Comparison of ENCODE assay signal across 15 cellular contexts in genomic region chr15:60442763-60443162, GRCh38. TPM values are rescaled to one million over a fixed set of nuclear protein-coding genes. Genes with fewer than 3 reads are reported as not detected.
DNase-seq lines count a peak whose midpoint lies in the region; ATAC-seq and TF ChIP-seq lines count a peak whose summit lies in the region.
"Had no signal": no experiment of that assay in that cellular context is flagged by ENCODE, and none has a peak within 500 bp of the region (broad histone marks: within the 10 kb centered on the region; RNA-seq: fewer than 3 reads in every experiment).

No MANE protein-coding gene starts in this region.

- H3K4me3 ChIP-seq in Panc1 (ENCODE audit: low read depth in 2 of 2, low read length in 2 of 2) (no peak overlapping the region), coronary artery (no peak overlapping the region)
- H3K4me3 ChIP-seq: HAP-1, vagina had no signal

- no TSS peak for BruUV-seq in Panc1 (replicated peaks; lab: Mats Ljungman, UMichigan)

- H3K9me3 ChIP-seq in Panc1 (ENCODE audit: control insufficient read depth, insufficient read depth, low read depth, low read length), result no peaks in the 10 kb centered on the region
- H3K9me3 ChIP-seq: HAP-1, vagina had no signal

- H3K27me3 ChIP-seq in Panc1 (ENCODE audit: control insufficient read depth, insufficient read depth, low read length), result no peaks in the 10 kb centered on the region
- H3K27me3 ChIP-seq: vagina had no signal

- peak; percentile 17 for DNase-seq in A172 (ENCODE audit: low spot score)
- DNase-seq in ELR (ENCODE audit: low read depth), result peak; percentile 61
- DNase-seq in Panc1 (ENCODE audit: low read depth, low spot score), result no peak
- peak; percentile 46 for DNase-seq in fibroblast of peridontal ligament (ENCODE audit: extremely low read depth)
- no peak for DNase-seq in iPS-NIHi11 (ENCODE audit: low spot score)
- no peak for DNase-seq in mesenteric fat pad (ENCODE audit: low spot score)
- no peak for DNase-seq in NCI-H2107 treated with DMSO at 0.1 percent for 48 hours (lab: John Stamatoyannopoulos, UW; ENCODE audit: unreplicated experiment)
- DNase-seq in coronary artery (ENCODE audit: low spot score), result no peak
- DNase-seq: activated CD4-positive, CD25-positive, alpha-beta regulatory T cell; activated effector memory CD4-positive, alpha-beta T cell treated with Interleukin-2 at 50 U/mL for 16 hours; NCI-H2171 treated with DMSO at 0.1 percent for 48 hours; SHP77; T-helper 2 cell had no signal

- peaks cover 14% of the 10 kb centered on the region for H3K4me1 ChIP-seq in Panc1 (ENCODE audit: control insufficient read depth, insufficient read depth, low read length)
- H3K4me1 ChIP-seq: HAP-1, vagina had no signal

- H3K36me3 ChIP-seq in Panc1 (ENCODE audit: control insufficient read depth, insufficient read depth, low read length), result peaks cover 4% of the 10 kb centered on the region; the same call in 1 of the 2 replicates
- H3K36me3 ChIP-seq: vagina had no signal

- ATAC-seq in Panc1, result no peak

- TF ChIP-seq CTCF in Panc1 (IDR thresholded peaks at IDR 0.05), result no peak
- TF ChIP-seq CTCF in coronary artery (IDR thresholded peaks at IDR 0.05), result no peak

- in situ Hi-C loops in Panc1 (cut with HindIII; ENCODE audit: low pct_unique_long_range_greater_than_20kb, low sequenced_read_pairs), result loop anchor here (5.0 kb wide), 1 partner anchor 80 kb away; no protein-coding TSS in a partner anchor

- H3K27ac ChIP-seq in Panc1 (ENCODE audit: low read length) (peak overlapping the region; percentile 48; the same call in 1 of the 2 replicates), coronary artery (no peak overlapping the region)
- H3K27ac ChIP-seq: vagina had no signal

- POLR2A ChIA-PET in Panc1 (lab: Charles Lee), result no interaction called here

- CTCF ChIA-PET in Panc1 (lab: Charles Lee), result interaction anchor here (0.6 kb wide), 2 partner anchors 105 to 439 kb away, joined by 3 to 10 read pairs; partner anchors contain the start of gene FOXB1

- intact Hi-C loops in Panc1 (cut with micrococcal nuclease; ENCODE audit: unreplicated experiment), result loop anchor here (10.0 kb wide), 1 partner anchor 78 kb away; no protein-coding TSS in a partner anchor

RNA-seq across cellular contexts. Expression of gene ICE2, which starts 36.2 kb away (rescaled TPM):
- 29.2 and 31.9 TPM in 2 replicates for total RNA-seq in A172 (2014; rRNA removed; shearing (Covaris generic))
- total RNA-seq in Panc1 (2021; ENCODE audit: unreplicated experiment) (66.2 TPM), mesenteric fat pad (43.1 TPM)
- polyA plus RNA-seq in Panc1 (2012; ENCODE audit: insufficient read length), result 25.3 TPM

RNA-seq across cellular contexts. Expression of gene ANXA2, which starts 45.0 kb away (rescaled TPM):
- total RNA-seq in A172 (2014; rRNA removed; shearing (Covaris generic)), result 4,320 and 4,475 TPM in 2 replicates
- 1,903 TPM for total RNA-seq in Panc1 (2021; ENCODE audit: unreplicated experiment)
- 1,847 TPM for polyA plus RNA-seq in Panc1 (2012; ENCODE audit: insufficient read length)
- 1,205 TPM for total RNA-seq in mesenteric fat pad

Comparison
In these comparisons a context has a peak if more than half of its experiments do, and no peak if none do; other contexts are left out.
1. DNase-seq: peak in A172 (single experiment), ELR (single experiment) and fibroblast of peridontal ligament (single experiment); none in Panc1 (single experiment), iPS-NIHi11 (single experiment), mesenteric fat pad (single experiment), NCI-H2107 treated with DMSO at 0.1 percent for 48 hours (single experiment) and coronary artery (single experiment).